Comparison of ENCODE assay signal across 11 cellular contexts in genomic region chr5:141875022-141875740, GRCh38. TPM values are rescaled to one million over a fixed set of nuclear protein-coding genes. Genes with fewer than 3 reads are reported as not detected.
DNase-seq lines count a peak whose midpoint lies in the region; ATAC-seq, FAIRE-seq and TF ChIP-seq lines count a peak whose summit lies in the region.
"Had no signal": no experiment of that assay in that cellular context is flagged by ENCODE, and none has a peak within 500 bp of the region (broad histone marks: within the 10 kb centered on the region; RNA-seq: fewer than 3 reads in every experiment).

No MANE protein-coding gene starts in this region.

- in situ Hi-C loops in gastrocnemius medialis (cut with MboI; ENCODE audit: low sequenced_read_pairs in 4 of 4): no loop called here

- 56 to 62% methylated on average over 8 to 9 of the region's 9 CpGs for WGBS in body of pancreas, 2 donors

- peaks cover 19% of the 10 kb centered on the region for H3K36me3 Mint-ChIP-seq in GM23338 (ENCODE audit: low read depth)
- H3K36me3 Mint-ChIP-seq in CD14-positive monocyte: peaks cover 0 to 10% of the 10 kb centered on the region in 2 donors

- no peak overlapping the region for H2AFZ ChIP-seq in GM23338

- H3K27ac ChIP-seq in GM23338 (ENCODE audit: low read depth): peak overlapping the region; percentile 98
- H3K27ac ChIP-seq in body of pancreas: peak overlapping the region in 3 of 4 donors; percentile 60 to 87 (median 78)
- peak overlapping the region; percentile 87 to 88 for H3K27ac ChIP-seq in kidney (ENCODE audit: low read depth in 2 of 2, low read length in 2 of 2)
- H3K27ac ChIP-seq in gastrocnemius medialis: peak overlapping the region; percentile 15 to 75 (median 74)
- H3K27ac ChIP-seq: KMS-11 had no signal

- H3K9me2 ChIP-seq in GM23338 (ENCODE audit: insufficient read depth): no peaks in the 10 kb centered on the region

- peak overlapping the region; percentile 70 to 71 for H3K9ac ChIP-seq in kidney (ENCODE audit: low read length in 2 of 2)
- H3K9ac ChIP-seq: KMS-11 had no signal

- H3K4me3 ChIP-seq in GM23338 (peak overlapping the region; percentile 98), body of pancreas (no peak overlapping the region), kidney (ENCODE audit: low read length in 2 of 2) (peak overlapping the region; percentile 59 to 82), gastrocnemius medialis (peak overlapping the region; percentile 59 to 85 (median 72))

- peaks cover 75% of the 10 kb centered on the region for H3K79me2 ChIP-seq in GM23338 (replicated peaks; ENCODE audit: insufficient read depth)

- TF ChIP-seq POLR2A in body of pancreas (IDR thresholded peaks at IDR 0.05): no peak
- TF ChIP-seq POLR2A in gastrocnemius medialis (IDR thresholded peaks at IDR 0.05): no peak

- H3K4me2 ChIP-seq in GM23338: peak overlapping the region; percentile 97
- H3K4me2 ChIP-seq: KMS-11 had no signal

- H3K27me3 ChIP-seq in GM23338 (ENCODE audit: insufficient read depth) (no peaks in the 10 kb centered on the region), body of pancreas (no peaks in the 10 kb centered on the region), gastrocnemius medialis (peaks cover 30 to 57% (median 35%) of the 10 kb centered on the region in 3 donors)

- TF ChIP-seq CTCF in GM23338 (conservative IDR thresholded peaks at IDR 0.05; ENCODE audit: low read depth in 2 of 2) (no peak), body of pancreas (IDR thresholded peaks at IDR 0.05) (no peak), kidney (IDR thresholded peaks at IDR 0.05; ENCODE audit: borderline replicate concordance, extremely low read depth, insufficient read depth) (no peak), gastrocnemius medialis (IDR thresholded peaks at IDR 0.05 in 4 of 5, conservative IDR thresholded peaks at IDR 0.05 in 1 of 5) (no peak), CD14-positive monocyte (IDR thresholded peaks at IDR 0.05) (no peak)

- H4K20me1 ChIP-seq in GM23338 (replicated peaks; ENCODE audit: insufficient read depth): peaks cover 23% of the 10 kb centered on the region; the same call in 1 of the 2 replicates

- FAIRE-seq in kidney (lab: Jason Lieb, UNC): no peak

- H3K4me1 Mint-ChIP-seq in GM23338 (peaks cover 59% of the 10 kb centered on the region), CD14-positive monocyte (peaks cover 22% of the 10 kb centered on the region)

- H3K27me3 Mint-ChIP-seq in GM23338 (ENCODE audit: insufficient read depth, low read depth, poor library complexity) (peaks cover 24% of the 10 kb centered on the region), CD14-positive monocyte (ENCODE audit: low read depth in 3 of 3) (peaks cover 73 to 91% (median 80%) of the 10 kb centered on the region in 3 donors)

- intact Hi-C loops in body of pancreas (cut with DNase I) (no loop called here), kidney (cut with DNase I) (no loop called here), gastrocnemius medialis (cut with DNase I; ENCODE audit: low total_unique reads) (loop anchor here (5.0 kb wide), 1 partner anchor 108 kb away; no protein-coding TSS in a partner anchor), CD14-positive monocyte (cut with micrococcal nuclease) (loop anchor here in 1 of 2 donors (5.0 kb wide), 1 partner anchor 173 kb away; no protein-coding TSS in a partner anchor)

- H3K36me3 ChIP-seq in GM23338 (ENCODE audit: insufficient read depth) (no peaks in the 10 kb centered on the region), body of pancreas (replicated peaks in 1 of 2; ENCODE audit: insufficient read depth in 1 of 2, low read depth in 2 of 2) (no peaks in the 10 kb centered on the region), kidney (ENCODE audit: control insufficient read depth in 1 of 2, insufficient read depth in 2 of 2, low read length in 2 of 2) (peaks cover 0 to 3% of the 10 kb centered on the region in 2 donors), gastrocnemius medialis (no peaks in the 10 kb centered on the region)

- peak overlapping the region; percentile 86 for H3K4me3 Mint-ChIP-seq in GM23338
- H3K4me3 Mint-ChIP-seq in CD14-positive monocyte: peak overlapping the region in 1 of 2 donors; percentile 68

- H3K9me3 Mint-ChIP-seq in GM23338 (no peaks in the 10 kb centered on the region), CD14-positive monocyte (peaks cover 0 to 21% (median 8%) of the 10 kb centered on the region in 7 donors)

- H3K9me3 ChIP-seq in body of pancreas: no peaks in the 10 kb centered on the region
- H3K9me3 ChIP-seq in kidney (ENCODE audit: control insufficient read depth in 1 of 2, low read length in 2 of 2): no peaks in the 10 kb centered on the region
- no peaks in the 10 kb centered on the region for H3K9me3 ChIP-seq in gastrocnemius medialis

- ATAC-seq in GM23338: no peak
- ATAC-seq in body of pancreas: no peak
- ATAC-seq in gastrocnemius medialis: no peak

- peak; percentile 42 for DNase-seq in GM23338 (ENCODE audit: low spot score)
- DNase-seq in body of pancreas: peak in 1 of 4 donors; percentile 11
- no peak for DNase-seq in kidney
- DNase-seq in gastrocnemius medialis: no peak
- DNase-seq in CD14-positive monocyte (ENCODE audit: low spot score): no peak
- DNase-seq in cortex of kidney (lab: John Stamatoyannopoulos, UW): no peak
- no peak for DNase-seq in NCI-H1694 (lab: John Stamatoyannopoulos, UW)
- no peak for DNase-seq in AML-193 (lab: John Stamatoyannopoulos, UW)
- DNase-seq: foreskin melanocyte; stimulated activated naive CD4-positive, alpha-beta T cell treated with Interleukin-2 at 50 U/mL for 16 hours had no signal

- H3K27ac Mint-ChIP-seq in GM23338 (peak overlapping the region; percentile 80), CD14-positive monocyte (no peak overlapping the region)

- peaks cover 14% of the 10 kb centered on the region for H3F3A ChIP-seq in GM23338 (replicated peaks; ENCODE audit: low read depth)

- H3K4me1 ChIP-seq in GM23338 (ENCODE audit: insufficient read depth) (peaks cover 58% of the 10 kb centered on the region), body of pancreas (peaks cover 48% of the 10 kb centered on the region), kidney (ENCODE audit: control insufficient read depth in 1 of 2, insufficient read depth in 1 of 2, low read depth in 1 of 2, low read length in 2 of 2) (peaks cover 29 to 52% of the 10 kb centered on the region in 2 donors), gastrocnemius medialis (peaks cover 26 to 32% of the 10 kb centered on the region in 2 donors)

TF ChIP-seq in GM23338, 12 proteins besides CTCF, POLR2A, EP300 and RAD21 (continues in another document):
- TF ChIP-seq JUNB (IDR thresholded peaks at IDR 0.05; ENCODE audit: unreplicated experiment) (no peak), NANOG (IDR thresholded peaks at IDR 0.05; ENCODE audit: borderline replicate concordance) (no peak), POLR2AphosphoS5 (IDR thresholded peaks at IDR 0.05; ENCODE audit: low read depth) (no peak; the same call in 1 of the 2 replicates), EZH2phosphoT487 (IDR thresholded peaks at IDR 0.05; ENCODE audit: unreplicated experiment) (no peak)
- TF ChIP-seq, protein P1, sequence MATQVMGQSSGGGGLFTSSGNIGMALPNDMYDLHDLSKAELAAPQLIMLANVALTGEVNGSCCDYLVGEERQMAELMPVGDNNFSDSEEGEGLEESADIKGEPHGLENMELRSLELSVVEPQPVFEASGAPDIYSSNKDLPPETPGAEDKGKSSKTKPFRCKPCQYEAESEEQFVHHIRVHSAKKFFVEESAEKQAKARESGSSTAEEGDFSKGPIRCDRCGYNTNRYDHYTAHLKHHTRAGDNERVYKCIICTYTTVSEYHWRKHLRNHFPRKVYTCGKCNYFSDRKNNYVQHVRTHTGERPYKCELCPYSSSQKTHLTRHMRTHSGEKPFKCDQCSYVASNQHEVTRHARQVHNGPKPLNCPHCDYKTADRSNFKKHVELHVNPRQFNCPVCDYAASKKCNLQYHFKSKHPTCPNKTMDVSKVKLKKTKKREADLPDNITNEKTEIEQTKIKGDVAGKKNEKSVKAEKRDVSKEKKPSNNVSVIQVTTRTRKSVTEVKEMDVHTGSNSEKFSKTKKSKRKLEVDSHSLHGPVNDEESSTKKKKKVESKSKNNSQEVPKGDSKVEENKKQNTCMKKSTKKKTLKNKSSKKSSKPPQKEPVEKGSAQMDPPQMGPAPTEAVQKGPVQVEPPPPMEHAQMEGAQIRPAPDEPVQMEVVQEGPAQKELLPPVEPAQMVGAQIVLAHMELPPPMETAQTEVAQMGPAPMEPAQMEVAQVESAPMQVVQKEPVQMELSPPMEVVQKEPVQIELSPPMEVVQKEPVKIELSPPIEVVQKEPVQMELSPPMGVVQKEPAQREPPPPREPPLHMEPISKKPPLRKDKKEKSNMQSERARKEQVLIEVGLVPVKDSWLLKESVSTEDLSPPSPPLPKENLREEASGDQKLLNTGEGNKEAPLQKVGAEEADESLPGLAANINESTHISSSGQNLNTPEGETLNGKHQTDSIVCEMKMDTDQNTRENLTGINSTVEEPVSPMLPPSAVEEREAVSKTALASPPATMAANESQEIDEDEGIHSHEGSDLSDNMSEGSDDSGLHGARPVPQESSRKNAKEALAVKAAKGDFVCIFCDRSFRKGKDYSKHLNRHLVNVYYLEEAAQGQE (IDR thresholded peaks at IDR 0.05; ENCODE audit: unreplicated experiment): no peak

RNA-seq across cellular contexts. Expression of gene PCDH1, which starts 3.0 kb away (rescaled TPM):
- total RNA-seq in GM23338 (2014; rRNA removed; shearing (Covaris generic)): 155 and 183 TPM in 2 replicates
- polyA plus RNA-seq in GM23338 (2016; fragmentation: Nextera tagmentation; extraction: Ambion mirVana): 26.2 and 27.8 TPM in 2 replicates
- total RNA-seq in body of pancreas: 10 to 100 TPM; 24.9 to 31.3 TPM
- total RNA-seq in kidney: 147 TPM
- polyA plus RNA-seq in kidney (ENCODE audit: insufficient read depth, low read depth, low replicate concordance): 37.3 TPM
- total RNA-seq in gastrocnemius medialis: 10 to 100 TPM; 15.9 to 20.8 (median 18.1) TPM
- not detected for polyA plus RNA-seq in CD14-positive monocyte

RNA-seq across cellular contexts. Expression of gene DELE1, which starts 48.5 kb away (rescaled TPM):
- total RNA-seq in GM23338 (2014; rRNA removed; shearing (Covaris generic)): 50.0 and 62.2 TPM in 2 replicates
- polyA plus RNA-seq in GM23338 (2016; fragmentation: Nextera tagmentation; extraction: Ambion mirVana): 25.6 and 26.9 TPM in 2 replicates
- 100 to 1,000 TPM in 1 of 2 donors, 10 to 100 TPM in 1; 50.6 to 100 TPM for total RNA-seq in body of pancreas
- total RNA-seq in kidney: 82.3 TPM
- 67.7 TPM for polyA plus RNA-seq in kidney (ENCODE audit: insufficient read depth, low read depth, low replicate concordance)
- total RNA-seq in gastrocnemius medialis: 10 to 100 TPM; 31.3 to 91.6 (median 52.4) TPM
- 10 to 100 TPM; 47.3 to 49.6 TPM for polyA plus RNA-seq in CD14-positive monocyte

Comparison
In these comparisons a context has a peak if more than half of its experiments do, and no peak if none do; other contexts are left out.
1. H3K4me3 ChIP-seq: peak in GM23338 (single experiment), kidney (2 of 2) and gastrocnemius medialis (4 of 4); none in body of pancreas (0 of 2).
2. Peak in every context shown above with its lines, with median percentiles within 50 percentile points of each other: H3K27ac ChIP-seq.